ENCODE assay signal across 13 cellular contexts in the genomic region with DNA sequence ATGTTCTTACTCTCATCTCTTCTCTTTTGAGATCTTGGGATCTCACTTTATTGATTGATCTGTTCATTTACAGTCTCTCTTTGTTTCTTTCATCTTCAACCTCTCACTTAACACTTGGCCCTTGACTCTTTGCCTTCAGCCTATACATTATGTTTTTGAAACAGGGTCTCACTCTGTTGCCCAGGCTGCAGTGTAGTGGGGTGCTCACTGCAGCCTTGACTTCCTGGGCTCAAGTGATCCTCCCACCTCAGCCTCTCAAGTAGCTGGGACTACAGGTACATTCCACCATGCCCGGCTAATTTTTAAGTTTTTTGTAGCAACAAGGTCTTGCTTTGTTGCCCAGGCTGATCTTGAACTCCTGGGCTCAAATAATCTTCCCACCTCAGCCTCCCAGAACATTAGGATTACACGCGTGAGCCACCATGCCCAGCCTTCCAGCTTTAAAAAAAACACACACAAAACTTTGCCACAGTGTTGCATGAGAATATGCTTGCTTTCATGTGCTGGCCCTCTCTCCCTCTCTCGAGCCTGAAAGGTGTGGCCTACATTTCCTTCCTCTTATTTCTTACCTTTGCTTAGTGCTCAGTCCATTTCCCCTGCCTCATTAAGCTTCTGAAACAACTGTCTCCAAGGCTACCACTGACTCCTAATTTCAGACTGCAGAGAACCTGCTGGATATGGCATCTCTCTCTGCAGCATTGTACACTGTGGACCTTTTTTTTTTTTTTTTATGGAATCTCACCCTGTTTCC. TPM values are rescaled to one million over a fixed set of nuclear protein-coding genes. Genes with fewer than 3 reads are reported as not detected.
DNase-seq lines count a peak whose midpoint lies in the region; ATAC-seq and TF ChIP-seq lines count a peak whose summit lies in the region.
"Had no signal": no experiment of that assay in that cellular context is flagged by ENCODE, and none has a peak within 500 bp of the region (broad histone marks: within the 10 kb centered on the region; RNA-seq: fewer than 3 reads in every experiment).

No MANE protein-coding gene starts in this region.

- H3K27ac ChIP-seq in right cardiac atrium (ENCODE audit: low read length), result no peak overlapping the region
- H3K27ac ChIP-seq: sigmoid colon had no signal

- no peak for DNase-seq in activated naive CD4-positive, alpha-beta T cell treated with anti-CD3 and anti-CD28 coated beads, Interleukin-2, amount 50 U/mL, for 16 hours
- no peak for DNase-seq in chondrocyte (ENCODE audit: low spot score)
- no peak for DNase-seq in type B pancreatic cell (ENCODE audit: extremely low spot score, unreplicated experiment)
- no peak for DNase-seq in NCI-H1092 (lab: John Stamatoyannopoulos, UW)
- no peak for DNase-seq in left ventricle myocardium superior
- DNase-seq in right cardiac atrium, result no peak
- DNase-seq: cerebellar nuclear complex, Karpas-422, sigmoid colon had no signal

- H3K4me3 Mint-ChIP-seq in activated naive CD4-positive, alpha-beta T cell treated with anti-CD3 and anti-CD28 coated beads, Interleukin-2, amount 50 U/mL, for 24 hours, result peak overlapping the region; percentile 39
- H3K4me3 Mint-ChIP-seq in chondrocyte (ENCODE audit: unreplicated experiment) (no peak overlapping the region), type B pancreatic cell (no peak overlapping the region)

- H3K9me2 ChIP-seq in Loucy (replicated peaks; ENCODE audit: low read depth, low read length), result no peaks in the 10 kb centered on the region

- no peaks in the 10 kb centered on the region for H3F3A ChIP-seq in Loucy (ENCODE audit: low read depth)

- peak overlapping the region; percentile 98 for H3K27ac Mint-ChIP-seq in activated naive CD4-positive, alpha-beta T cell treated with anti-CD3 and anti-CD28 coated beads, Interleukin-2, amount 50 U/mL, for 24 hours
- H3K27ac Mint-ChIP-seq in chondrocyte (ENCODE audit: unreplicated experiment) (peak overlapping the region; percentile 20), type B pancreatic cell (peak overlapping the region; percentile 6)

- H3K4me1 ChIP-seq in Loucy (ENCODE audit: insufficient read depth, low read length, poor library complexity, severe bottlenecking) (peaks cover 44% of the 10 kb centered on the region), right cardiac atrium (ENCODE audit: control insufficient read depth, insufficient read depth, low read length) (peaks cover 7% of the 10 kb centered on the region)

- no peaks in the 10 kb centered on the region for H3K36me3 ChIP-seq in Loucy (ENCODE audit: insufficient read depth, low read length)
- H3K36me3 ChIP-seq: sigmoid colon had no signal

- no peak for TF ChIP-seq CTCF in Loucy (conservative IDR thresholded peaks at IDR 0.05; ENCODE audit: low read length)
- TF ChIP-seq CTCF in chondrocyte (IDR thresholded peaks at IDR 0.05), result no peak
- no peak for TF ChIP-seq CTCF in type B pancreatic cell (conservative IDR thresholded peaks at IDR 0.05)

- peak overlapping the region; percentile 65 for H3K4me2 ChIP-seq in Loucy (ENCODE audit: low read depth, low read length, poor library complexity, severe bottlenecking)

- H3K79me2 ChIP-seq in Loucy (ENCODE audit: insufficient read depth, low read length), result peaks cover 96% of the 10 kb centered on the region

- 83% methylated on average over 4 of the region's 4 CpGs for WGBS in right cardiac atrium

- H3K9me3 ChIP-seq in Loucy (ENCODE audit: insufficient read depth, low read depth, low read length) (no peaks in the 10 kb centered on the region), right cardiac atrium (ENCODE audit: control insufficient read depth, low read length) (no peaks in the 10 kb centered on the region)
- H3K9me3 ChIP-seq: sigmoid colon had no signal

- H3K36me3 Mint-ChIP-seq in activated naive CD4-positive, alpha-beta T cell treated with anti-CD3 and anti-CD28 coated beads, Interleukin-2, amount 50 U/mL, for 24 hours, result peaks cover 5% of the 10 kb centered on the region
- H3K36me3 Mint-ChIP-seq in chondrocyte (ENCODE audit: low read depth), result no peaks in the 10 kb centered on the region
- H3K36me3 Mint-ChIP-seq in type B pancreatic cell, result peaks cover 5% of the 10 kb centered on the region

- H4K20me1 ChIP-seq in Loucy (ENCODE audit: insufficient read depth, low read length, poor library complexity, severe bottlenecking), result peaks cover 52% of the 10 kb centered on the region

- no peak overlapping the region for H2AFZ ChIP-seq in Loucy (ENCODE audit: low read length)

- H3K9me3 Mint-ChIP-seq in activated naive CD4-positive, alpha-beta T cell treated with anti-CD3 and anti-CD28 coated beads, Interleukin-2, amount 50 U/mL, for 24 hours, result no peaks in the 10 kb centered on the region
- H3K9me3 Mint-ChIP-seq in chondrocyte (ENCODE audit: low read depth) (no peaks in the 10 kb centered on the region), type B pancreatic cell (no peaks in the 10 kb centered on the region)

- H3K27me3 Mint-ChIP-seq in activated naive CD4-positive, alpha-beta T cell treated with anti-CD3 and anti-CD28 coated beads, Interleukin-2, amount 50 U/mL, for 24 hours, result no peaks in the 10 kb centered on the region
- H3K27me3 Mint-ChIP-seq in chondrocyte (ENCODE audit: low read depth), result no peaks in the 10 kb centered on the region
- no peaks in the 10 kb centered on the region for H3K27me3 Mint-ChIP-seq in type B pancreatic cell

- intact Hi-C loops in left ventricle myocardium superior (cut with micrococcal nuclease) (no loop called here), right cardiac atrium (cut with DNase I) (no loop called here)

- H3K9ac ChIP-seq in Loucy (ENCODE audit: low read depth, low read length, poor library complexity, severe bottlenecking), result no peak overlapping the region

- H3K27me3 ChIP-seq in Loucy (ENCODE audit: insufficient read depth, low read length, poor library complexity, severe bottlenecking) (no peaks in the 10 kb centered on the region), right cardiac atrium (ENCODE audit: control insufficient read depth, insufficient read depth) (no peaks in the 10 kb centered on the region)
- H3K27me3 ChIP-seq: sigmoid colon had no signal

- H3K4me1 Mint-ChIP-seq in activated naive CD4-positive, alpha-beta T cell treated with anti-CD3 and anti-CD28 coated beads, Interleukin-2, amount 50 U/mL, for 24 hours, result peaks cover 51% of the 10 kb centered on the region
- H3K4me1 Mint-ChIP-seq in chondrocyte (ENCODE audit: low read depth) (peaks cover 30% of the 10 kb centered on the region), type B pancreatic cell (ENCODE audit: unreplicated experiment) (peaks cover 24% of the 10 kb centered on the region)

- H3K4me3 ChIP-seq in Loucy (ENCODE audit: low read length, poor library complexity, severe bottlenecking) (peak overlapping the region; percentile 14), right cardiac atrium (ENCODE audit: low read length) (no peak overlapping the region)
- H3K4me3 ChIP-seq: sigmoid colon had no signal

- no peak for ATAC-seq in left ventricle myocardium superior
- ATAC-seq in right cardiac atrium, result no peak
- ATAC-seq: HCT116, Panc1 had no signal

RNA-seq across cellular contexts. Expression of a gene that starts 9.9 kb away (rescaled TPM):
- total RNA-seq in chondrocyte, result 25.4 to 36.3 TPM (median 25.8 TPM) in 3 replicates
- 27.2 and 28.6 TPM in 2 replicates for total RNA-seq in type B pancreatic cell (ENCODE audit: low replicate concordance)
- total RNA-seq in left ventricle myocardium superior, result 11.4 TPM
- total RNA-seq in right cardiac atrium, result 10 to 100 TPM; 10.7 to 16.8 (median 12.4) TPM
- polyA plus RNA-seq in right cardiac atrium, result 3.8 TPM

Comparison
In these comparisons a context has a peak if more than half of its experiments do, and no peak if none do; other contexts are left out.
1. H3K27ac Mint-ChIP-seq: peak in every context shown above with its lines; median percentile 98 in activated naive CD4-positive, alpha-beta T cell treated with anti-CD3 and anti-CD28 coated beads, Interleukin-2, amount 50 U/mL, for 24 hours; 20 in chondrocyte; 6 in type B pancreatic cell.